ENCODE assay signal across 1 cellular context in the genomic region with DNA sequence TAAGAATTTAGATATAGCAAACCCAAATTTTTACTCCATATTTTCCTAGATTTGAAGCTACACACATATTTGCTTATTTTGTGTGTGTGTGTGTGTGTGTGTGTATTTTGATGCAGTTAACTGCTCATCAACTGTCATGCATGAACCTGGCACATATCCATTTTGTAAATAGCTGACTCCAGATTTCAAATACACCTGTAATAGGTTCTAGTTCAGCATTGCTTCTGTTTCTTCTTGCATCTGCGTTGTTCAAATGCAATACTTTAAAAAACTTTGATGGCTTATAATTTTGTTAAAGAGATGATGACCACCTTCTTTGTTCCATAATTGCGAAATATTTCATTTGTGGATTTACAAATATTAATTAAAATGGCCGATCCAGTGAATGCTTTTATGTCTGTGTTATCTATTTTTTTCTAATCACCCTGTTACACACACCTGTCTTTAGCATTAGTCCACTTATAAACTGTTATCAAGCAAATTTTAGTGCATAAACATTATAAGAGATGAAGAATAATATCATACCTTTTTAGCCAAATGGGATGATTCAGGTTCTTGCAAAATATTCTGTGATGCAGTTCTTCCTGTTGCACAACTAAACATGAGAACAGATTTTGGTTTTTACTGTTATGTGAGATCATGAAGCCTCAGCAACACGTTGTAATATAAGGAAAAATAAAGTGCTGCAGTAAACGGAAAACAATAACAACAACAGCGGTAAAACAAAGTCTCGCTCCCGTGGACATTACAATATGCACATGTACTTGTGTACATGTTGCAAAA.
A peak's percentile ranks its signal among the peaks of the same experiment; 100 is the strongest.
TF ChIP-seq lines count a peak whose summit lies in the region.

No MANE protein-coding gene starts in this region.

TF ChIP-seq in HepG2, 621 proteins besides CTCF, POLR2A, EP300 and RAD21:
- TF ChIP-seq JUND (CRISPR knock-in tag; IDR thresholded peaks at IDR 0.05) (no peak), CEBPB (IDR thresholded peaks at IDR 0.05; ENCODE audit: borderline replicate concordance, low read depth, low read length) (peak; percentile 11; the same call in 1 of the 2 replicates), ZNF251 (CRISPR knock-in tag; IDR thresholded peaks at IDR 0.05) (no peak)
- TF ChIP-seq, protein P1, sequence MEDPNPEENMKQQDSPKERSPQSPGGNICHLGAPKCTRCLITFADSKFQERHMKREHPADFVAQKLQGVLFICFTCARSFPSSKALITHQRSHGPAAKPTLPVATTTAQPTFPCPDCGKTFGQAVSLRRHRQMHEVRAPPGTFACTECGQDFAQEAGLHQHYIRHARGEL (CRISPR knock-in tag; IDR thresholded peaks at IDR 0.05), result no peak
